In the genomic region with DNA sequence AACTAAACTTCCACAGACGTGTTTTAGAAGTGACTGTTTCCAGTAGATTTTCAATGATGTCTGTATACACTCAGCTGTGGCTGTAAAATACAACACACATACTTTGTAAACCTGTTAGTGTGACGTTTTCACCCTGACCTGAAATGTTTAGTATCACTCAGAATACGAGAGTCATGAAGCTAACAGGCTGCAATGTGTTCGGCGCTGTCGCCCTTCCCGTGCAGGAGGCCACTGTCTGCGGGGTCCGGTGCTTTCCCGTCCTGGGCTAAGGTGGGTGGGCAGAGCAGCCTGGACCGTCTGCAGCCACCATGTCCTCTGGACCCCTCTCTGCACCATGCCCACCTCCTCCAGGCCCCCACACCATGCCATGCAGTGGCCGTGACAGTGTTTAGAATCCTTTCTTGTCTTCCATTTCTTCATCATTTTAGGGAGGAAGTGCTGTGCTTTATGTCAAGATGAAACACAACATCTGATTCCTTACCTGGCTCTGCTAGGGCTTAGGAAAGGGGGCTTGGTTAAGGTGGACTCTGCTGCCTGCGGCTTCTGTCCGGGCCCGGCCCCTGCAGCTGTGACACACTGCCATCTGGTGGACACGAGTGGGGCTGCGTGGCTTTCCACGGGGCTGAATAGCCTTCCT, we compare ENCODE assay signal across 7 cellular contexts. TPM values are rescaled to one million over a fixed set of nuclear protein-coding genes. Genes with fewer than 3 reads are reported as not detected.
DNase-seq lines count a peak whose midpoint lies in the region; TF ChIP-seq lines count a peak whose summit lies in the region.

No MANE protein-coding gene starts in this region.

- H3K4me1 ChIP-seq in cardiac muscle cell (ENCODE audit: low read depth), result no peaks in the 10 kb centered on the region
- H3K4me1 ChIP-seq in rectal smooth muscle tissue (ENCODE audit: control insufficient read depth, insufficient read depth, low read length), result peaks cover 29% of the 10 kb centered on the region
- peaks cover 3 to 28% of the 10 kb centered on the region in 2 donors for H3K4me1 ChIP-seq in uterus

- H3K9ac ChIP-seq in rectal smooth muscle tissue (ENCODE audit: low read length), result no peak overlapping the region

- H3K27ac ChIP-seq in cardiac muscle cell (peak overlapping the region; percentile 29), rectal smooth muscle tissue (ENCODE audit: low read depth, low read length) (peak overlapping the region; percentile 68), uterus (peak overlapping the region; percentile 80 to 91)

- H3K9me3 ChIP-seq in cardiac muscle cell (ENCODE audit: low read depth) (no peaks in the 10 kb centered on the region), uterus (no peaks in the 10 kb centered on the region)

- no peaks in the 10 kb centered on the region for H3K27me3 Mint-ChIP-seq in activated naive CD8-positive, alpha-beta T cell treated with anti-CD3 and anti-CD28 coated beads for 36 hours

- peaks cover 32% of the 10 kb centered on the region for H3K4me1 Mint-ChIP-seq in activated naive CD8-positive, alpha-beta T cell treated with anti-CD3 and anti-CD28 coated beads for 36 hours

- peaks cover 9% of the 10 kb centered on the region for H3K36me3 Mint-ChIP-seq in activated naive CD8-positive, alpha-beta T cell treated with anti-CD3 and anti-CD28 coated beads for 36 hours

- DNase-seq in HuH-7.5 (ENCODE audit: low spot score) (peak; percentile 81), T-helper 1 cell (peak; percentile 47 to 77 (median 63)), cardiac muscle cell (ENCODE audit: low read depth in 1 of 2, low spot score in 1 of 2) (peak; percentile 68 to 71), uterus (peak; percentile 80 to 85)
- peak; percentile 71 for DNase-seq in activated naive CD8-positive, alpha-beta T cell treated with anti-CD3 and anti-CD28 coated beads for 36 hours

- H3K4me3 ChIP-seq in cardiac muscle cell (no peak overlapping the region), rectal smooth muscle tissue (ENCODE audit: low read length) (peak overlapping the region; percentile 28), uterus (no peak overlapping the region)

- peak; percentile 88 for TF ChIP-seq CTCF in GM12874 (IDR thresholded peaks at IDR 0.05; ENCODE audit: insufficient read depth, low read depth, low read length)
- peak; percentile 98 for TF ChIP-seq CTCF in cardiac muscle cell (IDR thresholded peaks at IDR 0.05; ENCODE audit: low read depth, low read length)
- peak; percentile 96 to 99 (median 98) for TF ChIP-seq CTCF in uterus (IDR thresholded peaks at IDR 0.05)

- no peaks in the 10 kb centered on the region for H3K27me3 ChIP-seq in cardiac muscle cell
- no peaks in the 10 kb centered on the region for H3K27me3 ChIP-seq in rectal smooth muscle tissue (ENCODE audit: control insufficient read depth, insufficient read depth, low read length)
- no peaks in the 10 kb centered on the region for H3K27me3 ChIP-seq in uterus

- peak in 1 of 2 donors; percentile 24 for TF ChIP-seq POLR2A in uterus (IDR thresholded peaks at IDR 0.05)

- no peak overlapping the region for H3K4me3 Mint-ChIP-seq in activated naive CD8-positive, alpha-beta T cell treated with anti-CD3 and anti-CD28 coated beads for 36 hours

- H3K36me3 ChIP-seq in cardiac muscle cell (peaks cover 15% of the 10 kb centered on the region), rectal smooth muscle tissue (ENCODE audit: control insufficient read depth, insufficient read depth, low read length) (peaks cover 16% of the 10 kb centered on the region), uterus (no peaks in the 10 kb centered on the region)

- H3K27ac Mint-ChIP-seq in activated naive CD8-positive, alpha-beta T cell treated with anti-CD3 and anti-CD28 coated beads for 36 hours, result peak overlapping the region; percentile 61

- intact Hi-C loops in uterus (cut with DNase I; ENCODE audit: low total_unique reads), result loop anchor here (2.0 to 10.0 kb wide), 3 partner anchors 72 to 230 kb away; no protein-coding TSS in a partner anchor

- no peaks in the 10 kb centered on the region for H3K9me3 Mint-ChIP-seq in activated naive CD8-positive, alpha-beta T cell treated with anti-CD3 and anti-CD28 coated beads for 36 hours

RNA-seq across cellular contexts. Expression of gene RBM44, which starts 53.8 kb away (rescaled TPM):
- total RNA-seq in activated naive CD8-positive, alpha-beta T cell treated with anti-CD3 and anti-CD28 coated beads for 36 hours, result under 1 TPM; 0.46 to 0.47 TPM
- total RNA-seq in cardiac muscle cell (0.51 and 0.67 TPM in 2 replicates), uterus (1 to 10 TPM in 3 of 4 donors, under 1 TPM in 1; under 0.01 to 3.6 (median 1.8) TPM)
- 0.15 and 0.46 TPM in 2 replicates for polyA plus RNA-seq in cardiac muscle cell

Comparison
In these comparisons a context has a peak if more than half of its experiments do, and no peak if none do; other contexts are left out.
1. H3K27ac ChIP-seq: peak in every context shown above with its lines; median percentile 86 in uterus; 68 in rectal smooth muscle tissue; 29 in cardiac muscle cell.